1 cellular context compared by ENCODE assay signal in genomic region chr1:45327644-45328515, GRCh38.
TF ChIP-seq lines count a peak whose summit lies in the region.

No MANE protein-coding gene starts in this region.

TF ChIP-seq in endothelial cell of umbilical vein, 7 proteins besides CTCF, POLR2A, EP300 and RAD21 (continued from another document):
- no peak for TF ChIP-seq JUN (IDR thresholded peaks at IDR 0.05; ENCODE audit: borderline replicate concordance, insufficient read depth, insufficient read length, low read depth)
- no peak for TF ChIP-seq MAX (IDR thresholded peaks at IDR 0.05; ENCODE audit: insufficient read depth, insufficient read length)
- TF ChIP-seq POLR2AphosphoS5 (IDR thresholded peaks at IDR 0.05; ENCODE audit: insufficient read depth, low read depth, low read length) = no peak
TF ChIP-seq in endothelial cell of umbilical vein: peak in this region for 0.
